ENCODE assay signal across 8 cellular contexts in genomic region chr10:93481931-93482834, GRCh38. TPM values are rescaled to one million over a fixed set of nuclear protein-coding genes. Genes with fewer than 3 reads are reported as not detected.
DNase-seq lines count a peak whose midpoint lies in the region; ATAC-seq and TF ChIP-seq lines count a peak whose summit lies in the region.

A gene with protein sequence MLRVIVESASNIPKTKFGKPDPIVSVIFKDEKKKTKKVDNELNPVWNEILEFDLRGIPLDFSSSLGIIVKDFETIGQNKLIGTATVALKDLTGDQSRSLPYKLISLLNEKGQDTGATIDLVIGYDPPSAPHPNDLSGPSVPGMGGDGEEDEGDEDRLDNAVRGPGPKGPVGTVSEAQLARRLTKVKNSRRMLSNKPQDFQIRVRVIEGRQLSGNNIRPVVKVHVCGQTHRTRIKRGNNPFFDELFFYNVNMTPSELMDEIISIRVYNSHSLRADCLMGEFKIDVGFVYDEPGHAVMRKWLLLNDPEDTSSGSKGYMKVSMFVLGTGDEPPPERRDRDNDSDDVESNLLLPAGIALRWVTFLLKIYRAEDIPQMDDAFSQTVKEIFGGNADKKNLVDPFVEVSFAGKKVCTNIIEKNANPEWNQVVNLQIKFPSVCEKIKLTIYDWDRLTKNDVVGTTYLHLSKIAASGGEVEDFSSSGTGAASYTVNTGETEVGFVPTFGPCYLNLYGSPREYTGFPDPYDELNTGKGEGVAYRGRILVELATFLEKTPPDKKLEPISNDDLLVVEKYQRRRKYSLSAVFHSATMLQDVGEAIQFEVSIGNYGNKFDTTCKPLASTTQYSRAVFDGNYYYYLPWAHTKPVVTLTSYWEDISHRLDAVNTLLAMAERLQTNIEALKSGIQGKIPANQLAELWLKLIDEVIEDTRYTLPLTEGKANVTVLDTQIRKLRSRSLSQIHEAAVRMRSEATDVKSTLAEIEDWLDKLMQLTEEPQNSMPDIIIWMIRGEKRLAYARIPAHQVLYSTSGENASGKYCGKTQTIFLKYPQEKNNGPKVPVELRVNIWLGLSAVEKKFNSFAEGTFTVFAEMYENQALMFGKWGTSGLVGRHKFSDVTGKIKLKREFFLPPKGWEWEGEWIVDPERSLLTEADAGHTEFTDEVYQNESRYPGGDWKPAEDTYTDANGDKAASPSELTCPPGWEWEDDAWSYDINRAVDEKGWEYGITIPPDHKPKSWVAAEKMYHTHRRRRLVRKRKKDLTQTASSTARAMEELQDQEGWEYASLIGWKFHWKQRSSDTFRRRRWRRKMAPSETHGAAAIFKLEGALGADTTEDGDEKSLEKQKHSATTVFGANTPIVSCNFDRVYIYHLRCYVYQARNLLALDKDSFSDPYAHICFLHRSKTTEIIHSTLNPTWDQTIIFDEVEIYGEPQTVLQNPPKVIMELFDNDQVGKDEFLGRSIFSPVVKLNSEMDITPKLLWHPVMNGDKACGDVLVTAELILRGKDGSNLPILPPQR (N-terminal part only) (minus strand): TSS chr10:93482334. CDS start chr10:93482194, 140 bp downstream.

- H3K79me2 ChIP-seq in OCI-LY7 (ENCODE audit: insufficient read depth, low read depth, low read length), result no peaks in the 10 kb centered on the region

- H2AFZ ChIP-seq in OCI-LY7 (ENCODE audit: low read length), result peak within 1 kb of the TSS; percentile 76; the same call in 1 of the 2 replicates

- no peaks in the 10 kb centered on the region for H3K36me3 ChIP-seq in CD8-positive, alpha-beta memory T cell (ENCODE audit: insufficient read depth, low read length)
- H3K36me3 ChIP-seq in OCI-LY7 (ENCODE audit: insufficient read depth, low read length) (no peaks in the 10 kb centered on the region), tibial artery (no peaks in the 10 kb centered on the region)

- peak within 1 kb of the TSS; percentile 71 for H3K4me2 ChIP-seq in OCI-LY7 (ENCODE audit: low read length)

- POLR2A ChIA-PET in CD8-positive, alpha-beta memory T cell (lab: Charles Lee), result interaction anchor here (1.0 to 1.7 kb wide), 2 partner anchors 102 to 106 kb away, joined by 3 to 5 read pairs; no protein-coding TSS in a partner anchor
- POLR2A ChIA-PET in OCI-LY7 (lab: Charles Lee), result interaction anchor here (0.7 to 2.7 kb wide), 7 partner anchors 14 to 128 kb away, joined by 3 to 14 read pairs (median 4); no protein-coding TSS in a partner anchor
- POLR2A ChIA-PET in naive thymus-derived CD8-positive, alpha-beta T cell (lab: Charles Lee), result interaction anchor here (0.6 to 1.6 kb wide), 4 partner anchors 69 to 106 kb away, joined by 3 to 4 read pairs (median 3); no protein-coding TSS in a partner anchor

- H3K4me3 ChIP-seq in CD8-positive, alpha-beta memory T cell (ENCODE audit: low read length), result peak within 1 kb of the TSS; percentile 42
- H3K4me3 ChIP-seq in OCI-LY7 (ENCODE audit: low read depth, low read length, poor library complexity, severe bottlenecking) (peak within 1 kb of the TSS; percentile 63), tibial artery (peak within 1 kb of the TSS; percentile 59 to 64)

- no peaks in the 10 kb centered on the region for H3K9me2 ChIP-seq in OCI-LY7 (ENCODE audit: insufficient read depth, low read length)

- peak within 1 kb of the TSS; percentile 78 to 90 (median 84) for H3K4me3 Mint-ChIP-seq in CD8-positive, alpha-beta memory T cell
- H3K4me3 Mint-ChIP-seq in activated T-helper 2 cell treated with anti-CD3 and anti-CD28 coated beads, Interferon-gamma antibody, Interleukin-2, Interleukin-4, amounts not matched to agents 10 μg/mL and 5 μg/mL and 100 μg/mL, durations not matched to agents 14 hours and 24 hours and 36 hours (ENCODE audit: low read depth), result peak within 1 kb of the TSS; percentile 91
- peak within 1 kb of the TSS; percentile 75 to 96 (median 88) for H3K4me3 Mint-ChIP-seq in naive thymus-derived CD8-positive, alpha-beta T cell

- H3K9me3 ChIP-seq in CD8-positive, alpha-beta memory T cell (ENCODE audit: low read length), result no peaks in the 10 kb centered on the region
- H3K9me3 ChIP-seq in OCI-LY7 (ENCODE audit: low read length) (no peaks in the 10 kb centered on the region), tibial artery (no peaks in the 10 kb centered on the region)

- CTCF ChIA-PET in CD8-positive, alpha-beta memory T cell (lab: Charles Lee), result interaction anchor here (0.6 to 6.8 kb wide), 27 partner anchors 9 to 129 kb away, joined by 3 to 220 read pairs (median 7); partner anchors contain the start of gene CEP55
- CTCF ChIA-PET in OCI-LY7 (lab: Charles Lee; ENCODE audit: unreplicated experiment), result interaction anchor here (1.4 to 2.9 kb wide), 2 partner anchors 14 to 106 kb away, joined by 4 to 15 read pairs; no protein-coding TSS in a partner anchor

- no peaks in the 10 kb centered on the region for H3K9me3 Mint-ChIP-seq in CD8-positive, alpha-beta memory T cell
- no peaks in the 10 kb centered on the region for H3K9me3 Mint-ChIP-seq in activated T-helper 2 cell treated with anti-CD3 and anti-CD28 coated beads, Interferon-gamma antibody, Interleukin-2, Interleukin-4, amounts not matched to agents 10 μg/mL and 5 μg/mL and 100 μg/mL, durations not matched to agents 14 hours and 24 hours and 36 hours
- no peaks in the 10 kb centered on the region for H3K9me3 Mint-ChIP-seq in naive thymus-derived CD8-positive, alpha-beta T cell

- no peak within 1 kb of the TSS for H3K27ac ChIP-seq in CD8-positive, alpha-beta memory T cell (ENCODE audit: low read depth, low read length)
- H3K27ac ChIP-seq in OCI-LY7 (ENCODE audit: low read depth, low read length, poor library complexity, severe bottlenecking) (no peak within 1 kb of the TSS), tibial artery (peak within 1 kb of the TSS; percentile 89 to 92)

- peaks cover 7 to 12% (median 11%) of the 10 kb centered on the region in 3 donors for H3K4me1 Mint-ChIP-seq in CD8-positive, alpha-beta memory T cell
- peaks cover 27% of the 10 kb centered on the region for H3K4me1 Mint-ChIP-seq in activated T-helper 2 cell treated with anti-CD3 and anti-CD28 coated beads, Interferon-gamma antibody, Interleukin-2, Interleukin-4, amounts not matched to agents 10 μg/mL and 5 μg/mL and 100 μg/mL, durations not matched to agents 14 hours and 24 hours and 36 hours (ENCODE audit: low read depth)
- peaks cover 3 to 11% (median 7%) of the 10 kb centered on the region in 4 donors for H3K4me1 Mint-ChIP-seq in naive thymus-derived CD8-positive, alpha-beta T cell

- peaks cover 21 to 38% of the 10 kb centered on the region in 2 donors for H3K27me3 Mint-ChIP-seq in CD8-positive, alpha-beta memory T cell
- no peaks in the 10 kb centered on the region for H3K27me3 Mint-ChIP-seq in activated T-helper 2 cell treated with anti-CD3 and anti-CD28 coated beads, Interferon-gamma antibody, Interleukin-2, Interleukin-4, amounts not matched to agents 10 μg/mL and 5 μg/mL and 100 μg/mL, durations not matched to agents 14 hours and 24 hours and 36 hours (ENCODE audit: low read depth)
- H3K27me3 Mint-ChIP-seq in naive thymus-derived CD8-positive, alpha-beta T cell, result peaks cover 21 to 41% (median 27%) of the 10 kb centered on the region in 5 donors

- TF ChIP-seq CTCF in OCI-LY7 (conservative IDR thresholded peaks at IDR 0.05; ENCODE audit: low read length), result peak; percentile 77
- peak; percentile 58 to 73 for TF ChIP-seq CTCF in tibial artery (IDR thresholded peaks at IDR 0.05)

- ATAC-seq in GM19351 (IDR thresholded peaks at IDR 0.05; ENCODE audit: unreplicated experiment), result peak; percentile 73
- ATAC-seq in naive thymus-derived CD8-positive, alpha-beta T cell, result peak; percentile 93 to 95

- H3K36me3 Mint-ChIP-seq in CD8-positive, alpha-beta memory T cell, result no peaks in the 10 kb centered on the region
- H3K36me3 Mint-ChIP-seq in activated T-helper 2 cell treated with anti-CD3 and anti-CD28 coated beads, Interferon-gamma antibody, Interleukin-2, Interleukin-4, amounts not matched to agents 10 μg/mL and 5 μg/mL and 100 μg/mL, durations not matched to agents 14 hours and 24 hours and 36 hours (ENCODE audit: low read depth), result peaks cover 2% of the 10 kb centered on the region
- no peaks in the 10 kb centered on the region for H3K36me3 Mint-ChIP-seq in naive thymus-derived CD8-positive, alpha-beta T cell

- H4K20me1 ChIP-seq in OCI-LY7 (ENCODE audit: insufficient read depth, low read length), result no peaks in the 10 kb centered on the region

- peaks cover 6% of the 10 kb centered on the region for H3K4me1 ChIP-seq in CD8-positive, alpha-beta memory T cell (ENCODE audit: insufficient read depth, low read length)
- H3K4me1 ChIP-seq in OCI-LY7 (ENCODE audit: insufficient read depth, low read length, poor library complexity, severe bottlenecking) (peaks cover 6% of the 10 kb centered on the region), tibial artery (peaks cover 0 to 45% (median 17%) of the 10 kb centered on the region in 4 donors)

- H3K27ac Mint-ChIP-seq in CD8-positive, alpha-beta memory T cell, result peak within 1 kb of the TSS in 3 of 8 donors; percentile 2 to 8 (median 8)
- peak within 1 kb of the TSS; percentile 93 for H3K27ac Mint-ChIP-seq in activated T-helper 2 cell treated with anti-CD3 and anti-CD28 coated beads, Interferon-gamma antibody, Interleukin-2, Interleukin-4, amounts not matched to agents 10 μg/mL and 5 μg/mL and 100 μg/mL, durations not matched to agents 14 hours and 24 hours and 36 hours
- peak within 1 kb of the TSS in 4 of 10 donors; percentile 0 to 81 (median 29) for H3K27ac Mint-ChIP-seq in naive thymus-derived CD8-positive, alpha-beta T cell

- peaks cover 10% of the 10 kb centered on the region for H3K27me3 ChIP-seq in CD8-positive, alpha-beta memory T cell (ENCODE audit: insufficient read depth, low read length, poor library complexity, severe bottlenecking)
- no peaks in the 10 kb centered on the region for H3K27me3 ChIP-seq in tibial artery

- peak in 4 of 5 donors; percentile 15 to 58 (median 48) for DNase-seq in CD8-positive, alpha-beta memory T cell
- DNase-seq in HK-2 (ENCODE audit: unreplicated experiment) (peak; percentile 74), OCI-LY7 (ENCODE audit: low spot score) (peak; percentile 72), fibroblast of the conjunctiva (ENCODE audit: low read depth) (peak; percentile 86), tibial artery (peak; percentile 73 to 84)
- DNase-seq in activated T-helper 2 cell treated with anti-CD3 and anti-CD28 coated beads, Interferon-gamma antibody, Interleukin-2, Interleukin-4, amounts not matched to agents 10 μg/mL and 5 μg/mL and 100 μg/mL, durations not matched to agents 14 hours and 24 hours and 36 hours (ENCODE audit: low spot score), result peak; percentile 37
- DNase-seq in naive thymus-derived CD8-positive, alpha-beta T cell, result peak in 9 of 10 donors; percentile 24 to 74 (median 55)

- intact Hi-C loops in OCI-LY7 (cut with micrococcal nuclease; ENCODE audit: unreplicated experiment) (loop anchor here (1.0 to 5.0 kb wide), 3 partner anchors 29 to 106 kb away; no protein-coding TSS in a partner anchor), tibial artery (cut with DNase I; ENCODE audit: low total_unique reads) (loop anchor here (2.0 to 5.0 kb wide), 2 partner anchors 55 to 107 kb away; no protein-coding TSS in a partner anchor)
- intact Hi-C loops in activated T-helper 2 cell treated with anti-CD3 and anti-CD28 coated beads, Interferon-gamma antibody, Interleukin-2, Interleukin-4, amounts not matched to agents 10 μg/mL and 5 μg/mL and 100 μg/mL, durations not matched to agents 14 hours and 24 hours and 36 hours (cut with micrococcal nuclease), result loop anchor here (1.0 to 5.0 kb wide), 5 partner anchors 15 to 125 kb away; partner anchors contain the start of gene CEP55

- BruUV-seq in OCI-LY7 (replicated peaks; lab: Mats Ljungman, UMichigan), result no TSS peak

RNA-seq across cellular contexts. Expression of the gene that starts here (rescaled TPM):
- total RNA-seq in CD8-positive, alpha-beta memory T cell, result 10 to 100 TPM; 57.0 to 62.8 TPM
- not detected for polyA plus RNA-seq in CD8-positive, alpha-beta memory T cell
- total RNA-seq in OCI-LY7 (2014; rRNA removed; shearing (Covaris generic)), result not detected in 2 replicates
- 0.30 and 0.42 TPM in 2 replicates for total RNA-seq in OCI-LY7 (2022)
- total RNA-seq in activated T-helper 2 cell treated with anti-CD3 and anti-CD28 coated beads, Interferon-gamma antibody, Interleukin-2, Interleukin-4, amounts not matched to agents 10 μg/mL and 5 μg/mL and 100 μg/mL, durations not matched to agents 14 hours and 24 hours and 36 hours, result 32.5 and 33.2 TPM in 2 replicates
- total RNA-seq in naive thymus-derived CD8-positive, alpha-beta T cell, result under 1 TPM in 1 of 2 experiments, not detected in 1; 0.11 TPM
- not detected for polyA plus RNA-seq in naive thymus-derived CD8-positive, alpha-beta T cell

Comparison
In these comparisons a context has a peak if more than half of its experiments do, and no peak if none do; other contexts are left out.
1. RNA of the gene that starts here (total RNA-seq): 57.0 to 62.8 TPM in CD8-positive, alpha-beta memory T cell and 32.5 to 33.2 TPM in activated T-helper 2 cell treated with anti-CD3 and anti-CD28 coated beads, Interferon-gamma antibody, Interleukin-2, Interleukin-4, amounts not matched to agents 10 μg/mL and 5 μg/mL and 100 μg/mL, durations not matched to agents 14 hours and 24 hours and 36 hours; 0.30 to 0.42 TPM in OCI-LY7 and 0.11 TPM in naive thymus-derived CD8-positive, alpha-beta T cell; every median in the first group is over 10 times any median in the second.
2. Peak in DNase-seq, H3K4me3 ChIP-seq and H3K4me2 ChIP-seq in OCI-LY7; RNA of the gene not detected or under 1 TPM.
3. Peak in DNase-seq and ATAC-seq in naive thymus-derived CD8-positive, alpha-beta T cell; RNA of the gene not detected or under 1 TPM.
4. H3K27ac ChIP-seq: peak in tibial artery (2 of 2); none in CD8-positive, alpha-beta memory T cell (single experiment) and OCI-LY7 (single experiment).
5. Peak in every context shown above with its lines, with median percentiles within 50 percentile points of each other: DNase-seq, H3K4me3 ChIP-seq and H3K4me3 Mint-ChIP-seq.